1 cellular context compared by ENCODE assay signal in the genomic region with DNA sequence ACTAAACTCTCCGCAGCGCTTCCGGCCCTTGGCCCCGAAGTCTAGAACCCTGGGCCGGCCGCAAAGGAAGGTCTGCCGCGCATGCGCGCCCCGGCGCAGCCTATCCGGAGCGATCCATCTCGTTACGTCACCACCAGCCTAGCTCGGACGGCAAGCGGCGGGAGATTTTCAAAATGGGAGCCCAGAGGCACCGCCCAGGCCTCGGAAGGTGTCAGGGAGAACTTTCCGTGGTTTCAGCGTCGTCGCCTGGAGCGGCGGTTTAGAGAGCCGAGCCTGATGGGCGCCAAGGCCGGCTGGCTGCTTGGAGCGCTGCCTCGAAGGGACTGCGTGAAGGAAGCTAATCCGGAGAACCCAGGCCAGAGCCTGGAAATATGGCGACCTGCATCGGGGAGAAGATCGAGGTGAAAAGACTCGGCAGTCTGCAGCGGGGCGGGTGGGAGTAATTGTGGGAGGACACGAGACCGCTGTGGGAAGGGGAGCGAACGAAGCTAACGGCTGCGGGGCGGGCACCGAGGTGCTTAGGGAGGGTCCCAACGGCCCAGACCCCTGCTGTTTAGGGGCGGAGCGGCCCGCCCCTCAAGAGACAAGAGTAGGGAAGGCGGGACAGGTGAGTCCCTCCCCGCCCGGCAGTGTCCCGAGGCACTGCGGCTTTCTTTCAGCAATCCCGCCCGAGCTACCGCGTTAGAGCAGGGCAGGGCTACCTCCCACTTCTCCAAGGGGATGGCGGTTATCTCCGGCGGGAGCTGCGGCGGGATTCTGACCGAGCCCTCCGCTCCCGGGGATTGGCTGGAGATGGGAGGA.
TF ChIP-seq lines count a peak whose summit lies in the region.

A gene (plus strand): TSS at position 130 of the 801 bp plus-strand sequence. CDS start 242 bp downstream, at position 372.

TF ChIP-seq in HepG2, 621 proteins besides CTCF, POLR2A, EP300 and RAD21 (continued from another document and continues in another):
- TF ChIP-seq ZNF20 (CRISPR knock-in tag; IDR thresholded peaks at IDR 0.05) (no peak), ZNF746 (CRISPR knock-in tag; IDR thresholded peaks at IDR 0.05) (no peak; the same call in 1 of the 2 replicates), KDM5B (CRISPR knock-in tag; IDR thresholded peaks at IDR 0.05; ENCODE audit: borderline replicate concordance) (peak; percentile 92), SATB2 (CRISPR knock-in tag; IDR thresholded peaks at IDR 0.05) (no peak), ZNF816 (CRISPR knock-in tag; IDR thresholded peaks at IDR 0.05; ENCODE audit: borderline replicate concordance) (peak; percentile 49; the same call in 1 of the 2 replicates), CC2D1A (CRISPR knock-in tag; IDR thresholded peaks at IDR 0.05) (no peak), ZNF501 (CRISPR knock-in tag; IDR thresholded peaks at IDR 0.05) (peak; percentile 86), ZNF224 (CRISPR knock-in tag; IDR thresholded peaks at IDR 0.05) (0 out of 2 replicates have a peak, but pooled peaks have one; percentile 60), ATF1 (CRISPR knock-in tag; IDR thresholded peaks at IDR 0.05) (peak; percentile 91), FOXA3 (CRISPR knock-in tag; IDR thresholded peaks at IDR 0.05) (no peak), ZNF354B (CRISPR knock-in tag; IDR thresholded peaks at IDR 0.05) (0 out of 2 replicates have a peak, but pooled peaks have one; percentile 36), GABPA (IDR thresholded peaks at IDR 0.05; ENCODE audit: low read depth, low read length) (no peak), GABPA (CRISPR knock-in tag; IDR thresholded peaks at IDR 0.05; ENCODE audit: low read depth) (peak; percentile 74), ZNF737 (CRISPR knock-in tag; IDR thresholded peaks at IDR 0.05; ENCODE audit: borderline replicate concordance) (no peak), EEA1 (CRISPR knock-in tag; IDR thresholded peaks at IDR 0.05; ENCODE audit: borderline replicate concordance) (no peak; the same call in 1 of the 2 replicates), SMAD9 (CRISPR knock-in tag; IDR thresholded peaks at IDR 0.05) (no peak), ETV5 (CRISPR knock-in tag; IDR thresholded peaks at IDR 0.05; ENCODE audit: borderline replicate concordance) (peak; percentile 89), ZFP90 (CRISPR knock-in tag; IDR thresholded peaks at IDR 0.05; ENCODE audit: borderline replicate concordance) (peak; percentile 55; the same call in 1 of the 2 replicates), SP140L (CRISPR knock-in tag; IDR thresholded peaks at IDR 0.05; ENCODE audit: borderline replicate concordance) (no peak), ZNF34 (CRISPR knock-in tag; IDR thresholded peaks at IDR 0.05; ENCODE audit: borderline replicate concordance) (no peak), ZNF496 (CRISPR knock-in tag; IDR thresholded peaks at IDR 0.05; ENCODE audit: insufficient replicate concordance) (no peak), SIN3B (IDR thresholded peaks at IDR 0.05; ENCODE audit: low read length) (peak; percentile 91), MZF1 (CRISPR knock-in tag; IDR thresholded peaks at IDR 0.05; ENCODE audit: borderline replicate concordance) (no peak), HNRNPK (IDR thresholded peaks at IDR 0.05; ENCODE audit: low read depth, low read length, poor library complexity, severe bottlenecking) (no peak), TBX3 (IDR thresholded peaks at IDR 0.05; ENCODE audit: borderline replicate concordance) (no peak), NR2C2 (CRISPR knock-in tag; IDR thresholded peaks at IDR 0.05; ENCODE audit: borderline replicate concordance) (no peak; the same call in 1 of the 2 replicates), ZNF557 (CRISPR knock-in tag; IDR thresholded peaks at IDR 0.05) (0 out of 2 replicates have a peak, but pooled peaks have one; percentile 53), ATF7-NPFF (CRISPR knock-in tag; IDR thresholded peaks at IDR 0.05; ENCODE audit: low read depth) (peak; percentile 78), KAT2B (IDR thresholded peaks at IDR 0.05; ENCODE audit: borderline replicate concordance, low read depth, low read length) (no peak)
- TF ChIP-seq, protein P1, sequence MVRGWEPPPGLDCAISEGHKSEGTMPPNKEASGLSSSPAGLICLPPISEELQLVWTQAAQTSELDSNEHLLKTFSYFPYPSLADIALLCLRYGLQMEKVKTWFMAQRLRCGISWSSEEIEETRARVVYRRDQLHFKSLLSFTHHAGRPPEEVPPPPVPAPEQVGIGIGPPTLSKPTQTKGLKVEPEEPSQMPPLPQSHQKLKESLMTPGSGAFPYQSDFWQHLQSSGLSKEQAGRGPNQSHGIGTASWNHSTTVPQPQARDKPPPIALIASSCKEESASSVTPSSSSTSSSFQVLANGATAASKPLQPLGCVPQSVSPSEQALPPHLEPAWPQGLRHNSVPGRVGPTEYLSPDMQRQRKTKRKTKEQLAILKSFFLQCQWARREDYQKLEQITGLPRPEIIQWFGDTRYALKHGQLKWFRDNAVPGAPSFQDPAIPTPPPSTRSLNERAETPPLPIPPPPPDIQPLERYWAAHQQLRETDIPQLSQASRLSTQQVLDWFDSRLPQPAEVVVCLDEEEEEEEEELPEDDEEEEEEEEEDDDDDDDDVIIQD (CRISPR knock-in tag; IDR thresholded peaks at IDR 0.05; ENCODE audit: low read depth), result peak; percentile 76; the same call in 1 of the 2 replicates
- TF ChIP-seq, protein P2, sequence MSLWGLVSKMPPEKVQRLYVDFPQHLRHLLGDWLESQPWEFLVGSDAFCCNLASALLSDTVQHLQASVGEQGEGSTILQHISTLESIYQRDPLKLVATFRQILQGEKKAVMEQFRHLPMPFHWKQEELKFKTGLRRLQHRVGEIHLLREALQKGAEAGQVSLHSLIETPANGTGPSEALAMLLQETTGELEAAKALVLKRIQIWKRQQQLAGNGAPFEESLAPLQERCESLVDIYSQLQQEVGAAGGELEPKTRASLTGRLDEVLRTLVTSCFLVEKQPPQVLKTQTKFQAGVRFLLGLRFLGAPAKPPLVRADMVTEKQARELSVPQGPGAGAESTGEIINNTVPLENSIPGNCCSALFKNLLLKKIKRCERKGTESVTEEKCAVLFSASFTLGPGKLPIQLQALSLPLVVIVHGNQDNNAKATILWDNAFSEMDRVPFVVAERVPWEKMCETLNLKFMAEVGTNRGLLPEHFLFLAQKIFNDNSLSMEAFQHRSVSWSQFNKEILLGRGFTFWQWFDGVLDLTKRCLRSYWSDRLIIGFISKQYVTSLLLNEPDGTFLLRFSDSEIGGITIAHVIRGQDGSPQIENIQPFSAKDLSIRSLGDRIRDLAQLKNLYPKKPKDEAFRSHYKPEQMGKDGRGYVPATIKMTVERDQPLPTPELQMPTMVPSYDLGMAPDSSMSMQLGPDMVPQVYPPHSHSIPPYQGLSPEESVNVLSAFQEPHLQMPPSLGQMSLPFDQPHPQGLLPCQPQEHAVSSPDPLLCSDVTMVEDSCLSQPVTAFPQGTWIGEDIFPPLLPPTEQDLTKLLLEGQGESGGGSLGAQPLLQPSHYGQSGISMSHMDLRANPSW (CRISPR knock-in tag; IDR thresholded peaks at IDR 0.05; ENCODE audit: borderline replicate concordance), result no peak; the same call in 1 of the 2 replicates
- TF ChIP-seq, protein P3, sequence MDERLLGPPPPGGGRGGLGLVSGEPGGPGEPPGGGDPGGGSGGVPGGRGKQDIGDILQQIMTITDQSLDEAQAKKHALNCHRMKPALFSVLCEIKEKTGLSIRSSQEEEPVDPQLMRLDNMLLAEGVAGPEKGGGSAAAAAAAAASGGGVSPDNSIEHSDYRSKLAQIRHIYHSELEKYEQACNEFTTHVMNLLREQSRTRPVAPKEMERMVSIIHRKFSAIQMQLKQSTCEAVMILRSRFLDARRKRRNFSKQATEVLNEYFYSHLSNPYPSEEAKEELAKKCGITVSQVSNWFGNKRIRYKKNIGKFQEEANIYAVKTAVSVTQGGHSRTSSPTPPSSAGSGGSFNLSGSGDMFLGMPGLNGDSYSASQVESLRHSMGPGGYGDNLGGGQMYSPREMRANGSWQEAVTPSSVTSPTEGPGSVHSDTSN (CRISPR knock-in tag; IDR thresholded peaks at IDR 0.05), result no peak
- TF ChIP-seq, protein P4, sequence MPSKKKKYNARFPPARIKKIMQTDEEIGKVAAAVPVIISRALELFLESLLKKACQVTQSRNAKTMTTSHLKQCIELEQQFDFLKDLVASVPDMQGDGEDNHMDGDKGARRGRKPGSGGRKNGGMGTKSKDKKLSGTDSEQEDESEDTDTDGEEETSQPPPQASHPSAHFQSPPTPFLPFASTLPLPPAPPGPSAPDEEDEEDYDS (CRISPR knock-in tag; IDR thresholded peaks at IDR 0.05), result peak; percentile 88
- TF ChIP-seq, protein P5, sequence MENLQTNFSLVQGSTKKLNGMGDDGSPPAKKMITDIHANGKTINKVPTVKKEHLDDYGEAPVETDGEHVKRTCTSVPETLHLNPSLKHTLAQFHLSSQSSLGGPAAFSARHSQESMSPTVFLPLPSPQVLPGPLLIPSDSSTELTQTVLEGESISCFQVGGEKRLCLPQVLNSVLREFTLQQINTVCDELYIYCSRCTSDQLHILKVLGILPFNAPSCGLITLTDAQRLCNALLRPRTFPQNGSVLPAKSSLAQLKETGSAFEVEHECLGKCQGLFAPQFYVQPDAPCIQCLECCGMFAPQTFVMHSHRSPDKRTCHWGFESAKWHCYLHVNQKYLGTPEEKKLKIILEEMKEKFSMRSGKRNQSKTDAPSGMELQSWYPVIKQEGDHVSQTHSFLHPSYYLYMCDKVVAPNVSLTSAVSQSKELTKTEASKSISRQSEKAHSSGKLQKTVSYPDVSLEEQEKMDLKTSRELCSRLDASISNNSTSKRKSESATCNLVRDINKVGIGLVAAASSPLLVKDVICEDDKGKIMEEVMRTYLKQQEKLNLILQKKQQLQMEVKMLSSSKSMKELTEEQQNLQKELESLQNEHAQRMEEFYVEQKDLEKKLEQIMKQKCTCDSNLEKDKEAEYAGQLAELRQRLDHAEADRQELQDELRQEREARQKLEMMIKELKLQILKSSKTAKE (CRISPR knock-in tag; IDR thresholded peaks at IDR 0.05; ENCODE audit: borderline replicate concordance), result no peak
- TF ChIP-seq, protein P6, sequence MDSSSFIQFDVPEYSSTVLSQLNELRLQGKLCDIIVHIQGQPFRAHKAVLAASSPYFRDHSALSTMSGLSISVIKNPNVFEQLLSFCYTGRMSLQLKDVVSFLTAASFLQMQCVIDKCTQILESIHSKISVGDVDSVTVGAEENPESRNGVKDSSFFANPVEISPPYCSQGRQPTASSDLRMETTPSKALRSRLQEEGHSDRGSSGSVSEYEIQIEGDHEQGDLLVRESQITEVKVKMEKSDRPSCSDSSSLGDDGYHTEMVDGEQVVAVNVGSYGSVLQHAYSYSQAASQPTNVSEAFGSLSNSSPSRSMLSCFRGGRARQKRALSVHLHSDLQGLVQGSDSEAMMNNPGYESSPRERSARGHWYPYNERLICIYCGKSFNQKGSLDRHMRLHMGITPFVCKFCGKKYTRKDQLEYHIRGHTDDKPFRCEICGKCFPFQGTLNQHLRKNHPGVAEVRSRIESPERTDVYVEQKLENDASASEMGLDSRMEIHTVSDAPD (CRISPR knock-in tag; IDR thresholded peaks at IDR 0.05), result 0 out of 2 replicates have a peak, but pooled peaks have one; percentile 63
- TF ChIP-seq, protein P7, sequence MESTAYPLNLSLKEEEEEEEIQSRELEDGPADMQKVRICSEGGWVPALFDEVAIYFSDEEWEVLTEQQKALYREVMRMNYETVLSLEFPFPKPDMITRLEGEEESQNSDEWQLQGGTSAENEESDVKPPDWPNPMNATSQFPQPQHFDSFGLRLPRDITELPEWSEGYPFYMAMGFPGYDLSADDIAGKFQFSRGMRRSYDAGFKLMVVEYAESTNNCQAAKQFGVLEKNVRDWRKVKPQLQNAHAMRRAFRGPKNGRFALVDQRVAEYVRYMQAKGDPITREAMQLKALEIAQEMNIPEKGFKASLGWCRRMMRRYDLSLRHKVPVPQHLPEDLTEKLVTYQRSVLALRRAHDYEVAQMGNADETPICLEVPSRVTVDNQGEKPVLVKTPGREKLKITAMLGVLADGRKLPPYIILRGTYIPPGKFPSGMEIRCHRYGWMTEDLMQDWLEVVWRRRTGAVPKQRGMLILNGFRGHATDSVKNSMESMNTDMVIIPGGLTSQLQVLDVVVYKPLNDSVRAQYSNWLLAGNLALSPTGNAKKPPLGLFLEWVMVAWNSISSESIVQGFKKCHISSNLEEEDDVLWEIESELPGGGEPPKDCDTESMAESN (CRISPR knock-in tag; conservative IDR thresholded peaks at IDR 0.05), result peak; percentile 90
- TF ChIP-seq, protein P8, sequence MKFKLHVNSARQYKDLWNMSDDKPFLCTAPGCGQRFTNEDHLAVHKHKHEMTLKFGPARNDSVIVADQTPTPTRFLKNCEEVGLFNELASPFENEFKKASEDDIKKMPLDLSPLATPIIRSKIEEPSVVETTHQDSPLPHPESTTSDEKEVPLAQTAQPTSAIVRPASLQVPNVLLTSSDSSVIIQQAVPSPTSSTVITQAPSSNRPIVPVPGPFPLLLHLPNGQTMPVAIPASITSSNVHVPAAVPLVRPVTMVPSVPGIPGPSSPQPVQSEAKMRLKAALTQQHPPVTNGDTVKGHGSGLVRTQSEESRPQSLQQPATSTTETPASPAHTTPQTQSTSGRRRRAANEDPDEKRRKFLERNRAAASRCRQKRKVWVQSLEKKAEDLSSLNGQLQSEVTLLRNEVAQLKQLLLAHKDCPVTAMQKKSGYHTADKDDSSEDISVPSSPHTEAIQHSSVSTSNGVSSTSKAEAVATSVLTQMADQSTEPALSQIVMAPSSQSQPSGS (CRISPR knock-in tag; IDR thresholded peaks at IDR 0.05), result peak; percentile 78
- TF ChIP-seq, protein P9, sequence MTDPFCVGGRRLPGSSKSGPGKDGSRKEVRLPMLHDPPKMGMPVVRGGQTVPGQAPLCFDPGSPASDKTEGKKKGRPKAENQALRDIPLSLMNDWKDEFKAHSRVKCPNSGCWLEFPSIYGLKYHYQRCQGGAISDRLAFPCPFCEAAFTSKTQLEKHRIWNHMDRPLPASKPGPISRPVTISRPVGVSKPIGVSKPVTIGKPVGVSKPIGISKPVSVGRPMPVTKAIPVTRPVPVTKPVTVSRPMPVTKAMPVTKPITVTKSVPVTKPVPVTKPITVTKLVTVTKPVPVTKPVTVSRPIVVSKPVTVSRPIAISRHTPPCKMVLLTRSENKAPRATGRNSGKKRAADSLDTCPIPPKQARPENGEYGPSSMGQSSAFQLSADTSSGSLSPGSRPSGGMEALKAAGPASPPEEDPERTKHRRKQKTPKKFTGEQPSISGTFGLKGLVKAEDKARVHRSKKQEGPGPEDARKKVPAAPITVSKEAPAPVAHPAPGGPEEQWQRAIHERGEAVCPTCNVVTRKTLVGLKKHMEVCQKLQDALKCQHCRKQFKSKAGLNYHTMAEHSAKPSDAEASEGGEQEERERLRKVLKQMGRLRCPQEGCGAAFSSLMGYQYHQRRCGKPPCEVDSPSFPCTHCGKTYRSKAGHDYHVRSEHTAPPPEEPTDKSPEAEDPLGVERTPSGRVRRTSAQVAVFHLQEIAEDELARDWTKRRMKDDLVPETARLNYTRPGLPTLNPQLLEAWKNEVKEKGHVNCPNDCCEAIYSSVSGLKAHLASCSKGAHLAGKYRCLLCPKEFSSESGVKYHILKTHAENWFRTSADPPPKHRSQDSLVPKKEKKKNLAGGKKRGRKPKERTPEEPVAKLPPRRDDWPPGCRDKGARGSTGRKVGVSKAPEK (CRISPR knock-in tag; IDR thresholded peaks at IDR 0.05; ENCODE audit: borderline replicate concordance), result no peak
- TF ChIP-seq, protein P10, sequence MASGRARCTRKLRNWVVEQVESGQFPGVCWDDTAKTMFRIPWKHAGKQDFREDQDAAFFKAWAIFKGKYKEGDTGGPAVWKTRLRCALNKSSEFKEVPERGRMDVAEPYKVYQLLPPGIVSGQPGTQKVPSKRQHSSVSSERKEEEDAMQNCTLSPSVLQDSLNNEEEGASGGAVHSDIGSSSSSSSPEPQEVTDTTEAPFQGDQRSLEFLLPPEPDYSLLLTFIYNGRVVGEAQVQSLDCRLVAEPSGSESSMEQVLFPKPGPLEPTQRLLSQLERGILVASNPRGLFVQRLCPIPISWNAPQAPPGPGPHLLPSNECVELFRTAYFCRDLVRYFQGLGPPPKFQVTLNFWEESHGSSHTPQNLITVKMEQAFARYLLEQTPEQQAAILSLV (CRISPR knock-in tag; IDR thresholded peaks at IDR 0.05; ENCODE audit: borderline replicate concordance), result no peak; the same call in 1 of the 2 replicates
